24 cellular contexts compared by ENCODE assay signal in the genomic region with DNA sequence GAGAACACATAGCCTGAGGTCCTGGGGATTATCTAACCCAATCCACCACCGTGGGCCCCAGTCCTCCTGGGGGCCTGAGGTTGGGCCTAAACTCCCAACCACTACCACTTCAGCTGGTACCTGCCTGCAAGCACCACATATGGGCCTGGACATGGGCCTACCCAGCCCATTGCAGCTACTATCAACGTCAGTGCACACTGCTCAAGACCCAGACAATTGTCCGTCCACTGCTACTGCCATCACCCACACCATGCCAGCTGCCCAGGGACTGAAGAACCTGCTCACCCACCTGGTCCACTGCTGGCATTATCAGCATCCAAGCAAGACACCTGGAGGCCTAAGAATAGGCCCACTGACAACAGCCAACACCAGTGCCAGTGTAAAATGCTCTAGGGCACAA.
"Had no signal": no experiment of that assay in that cellular context is flagged by ENCODE, and none has a peak within 500 bp of the region (broad histone marks: within the 10 kb centered on the region; RNA-seq: fewer than 3 reads in every experiment).

No MANE protein-coding gene starts in this region.

- H3K27me3 Mint-ChIP-seq: dendritic cell treated with granulocyte-macrophage colony-stimulating factor and Interleukin-4, amounts not matched to agents 40 ng/mL and 50 ng/mL, for 4 days; effector memory CD8-positive, alpha-beta T cell had no signal

- H3K4me3 ChIP-seq: colonic mucosa, coronary artery, dorsolateral prefrontal cortex, esophagus muscularis mucosa, esophagus squamous epithelium, gastrocnemius medialis, gastroesophageal sphincter, heart right ventricle had no signal

- H3K4me1 ChIP-seq: colonic mucosa, esophagus muscularis mucosa, esophagus squamous epithelium, foreskin keratinocyte, gastrocnemius medialis, gastroesophageal sphincter, heart right ventricle had no signal

- H3K27ac ChIP-seq: colonic mucosa, coronary artery, dorsolateral prefrontal cortex, epithelial cell of prostate, esophagus muscularis mucosa, esophagus squamous epithelium, foreskin keratinocyte, gastrocnemius medialis, gastroesophageal sphincter, heart right ventricle had no signal

- H3K9me3 ChIP-seq: colonic mucosa, esophagus muscularis mucosa, esophagus squamous epithelium, gastrocnemius medialis, gastroesophageal sphincter, heart right ventricle had no signal

- H3K27me3 ChIP-seq: colonic mucosa, esophagus muscularis mucosa, foreskin keratinocyte, gastrocnemius medialis, gastroesophageal sphincter had no signal

- H3K9me3 Mint-ChIP-seq: dendritic cell treated with granulocyte-macrophage colony-stimulating factor and Interleukin-4, amounts not matched to agents 40 ng/mL and 50 ng/mL, for 4 days had no signal

- DNase-seq: colonic mucosa; cortex of kidney; dermis blood vessel endothelial cell; dorsolateral prefrontal cortex; effector CD4-positive, alpha-beta T cell; effector CD8-positive, alpha-beta T cell; effector memory CD4-positive, alpha-beta T cell; effector memory CD8-positive, alpha-beta T cell; endodermal cell; erythroblast; esophagus squamous epithelium; foreskin fibroblast; foreskin keratinocyte; foreskin melanocyte; gastrocnemius medialis; glutamatergic neuron; head of caudate nucleus; heart right ventricle had no signal

- H3K4me3 Mint-ChIP-seq: dendritic cell treated with granulocyte-macrophage colony-stimulating factor and Interleukin-4, amounts not matched to agents 40 ng/mL and 50 ng/mL, for 4 days; effector memory CD8-positive, alpha-beta T cell; endodermal cell had no signal

- H3K36me3 ChIP-seq: colonic mucosa, esophagus squamous epithelium, gastrocnemius medialis, heart right ventricle had no signal

- ATAC-seq: effector memory CD8-positive, alpha-beta T cell; esophagus mucosa; foreskin keratinocyte; gastrocnemius medialis; gastroesophageal sphincter; heart right ventricle had no signal

- H3K27ac Mint-ChIP-seq: dendritic cell treated with granulocyte-macrophage colony-stimulating factor and Interleukin-4, amounts not matched to agents 40 ng/mL and 50 ng/mL, for 4 days; effector memory CD8-positive, alpha-beta T cell; endodermal cell had no signal
